ENCODE assay signal across 26 cellular contexts in genomic region chr21:19011448-19011847, GRCh38.
"Had no signal": no experiment of that assay in that cellular context is flagged by ENCODE, and none has a peak within 500 bp of the region (broad histone marks: within the 10 kb centered on the region; RNA-seq: fewer than 3 reads in every experiment).

No MANE protein-coding gene starts in this region.

- H3K4me3 ChIP-seq: SK-N-MC had no signal

- H3K4me1 Mint-ChIP-seq: activated B cell treated with CpG ODN at 0.5 μM for 24 hours; activated CD4-positive, alpha-beta T cell treated with anti-CD3 and anti-CD28 coated beads, Interleukin-2, amount 10 ng/mL, durations not matched to agents 24 days and 14 days; activated CD8-positive, alpha-beta memory T cell treated with anti-CD3 and anti-CD28 coated beads, Interleukin-2, amount 10 ng/mL, durations not matched to agents 7 days and 5 days; T-cell had no signal

- H3K36me3 ChIP-seq: brain microvascular endothelial cell had no signal

- DNase-seq: activated B cell treated with CpG ODN at 0.5 μM for 24 hours; activated CD4-positive, alpha-beta T cell treated with anti-CD3 and anti-CD28 coated beads for 1 hour; activated CD4-positive, alpha-beta T cell treated with anti-CD3 and anti-CD28 coated beads, Interleukin-2, amount 10 ng/mL, durations not matched to agents 24 days and 14 days; activated CD4-positive, alpha-beta T cell treated with anti-CD3 and anti-CD28 coated beads, Interleukin-2, amount 50 U/mL, for 48 hours; activated CD8-positive, alpha-beta memory T cell treated with anti-CD3 and anti-CD28 coated beads, Interleukin-2, amount 10 ng/mL, durations not matched to agents 7 days and 5 days; activated effector memory CD4-positive, alpha-beta T cell treated with Interleukin-2 at 50 U/mL for 16 hours; activated naive CD4-positive, alpha-beta T cell treated with Interleukin-2 at 50 U/mL for 16 hours; activated T-cell treated with anti-CD3 and anti-CD28 coated beads, Interleukin-2, amount 50 U/mL, for 24 hours; brain microvascular endothelial cell; caudate nucleus; IMR-90; Kasumi-1; KBM-7; MV-4-11; NCI-H146; NCI-H1930; NCI-H2171 treated with DMSO at 0.1 percent for 48 hours; NCI-H226; NCI-H510A treated with DMSO at 0.1 percent for 48 hours; PC-3; T-cell; T-helper 2 cell; T1000 had no signal

- H3K36me3 Mint-ChIP-seq: activated CD8-positive, alpha-beta memory T cell treated with anti-CD3 and anti-CD28 coated beads, Interleukin-2, amount 10 ng/mL, durations not matched to agents 7 days and 5 days; activated naive CD8-positive, alpha-beta T cell; T-cell had no signal

- ATAC-seq: activated CD8-positive, alpha-beta memory T cell treated with anti-CD3 and anti-CD28 coated beads, Interleukin-2, amount 10 ng/mL, durations not matched to agents 7 days and 5 days; PC-3; T-cell had no signal

- H3K4me3 Mint-ChIP-seq: activated B cell treated with CpG ODN at 0.5 μM for 24 hours; activated CD4-positive, alpha-beta T cell treated with anti-CD3 and anti-CD28 coated beads, Interleukin-2, amount 10 ng/mL, durations not matched to agents 24 days and 14 days; activated CD8-positive, alpha-beta memory T cell treated with anti-CD3 and anti-CD28 coated beads, Interleukin-2, amount 10 ng/mL, durations not matched to agents 7 days and 5 days; activated naive CD8-positive, alpha-beta T cell; activated T-cell treated with anti-CD3 and anti-CD28 coated beads, Interleukin-2, amount 50 U/mL, for 24 hours; activated T-helper 1 cell treated with anti-CD3 and anti-CD28 coated beads, Interleukin-12 subunit alpha, Interleukin-12 subunit beta, Interleukin-2, Interleukin-4 antibody, amounts not matched to agents 30 ng/mL and 10 ng/mL and 1 ng/mL, durations not matched to agents 14 hours and 24 hours and 36 hours; T-cell had no signal

- H3K27ac ChIP-seq: brain microvascular endothelial cell, SK-N-MC had no signal

- H3K27ac Mint-ChIP-seq: activated B cell treated with CpG ODN at 0.5 μM for 24 hours; activated CD4-positive, alpha-beta T cell treated with anti-CD3 and anti-CD28 coated beads, Interleukin-2, amount 10 ng/mL, durations not matched to agents 24 days and 14 days; activated CD8-positive, alpha-beta memory T cell treated with anti-CD3 and anti-CD28 coated beads, Interleukin-2, amount 10 ng/mL, durations not matched to agents 7 days and 5 days; activated naive CD8-positive, alpha-beta T cell; activated T-cell treated with anti-CD3 and anti-CD28 coated beads, Interleukin-2, amount 50 U/mL, for 24 hours; activated T-helper 1 cell treated with anti-CD3 and anti-CD28 coated beads, Interleukin-12 subunit alpha, Interleukin-12 subunit beta, Interleukin-2, Interleukin-4 antibody, amounts not matched to agents 30 ng/mL and 10 ng/mL and 1 ng/mL, durations not matched to agents 14 hours and 24 hours and 36 hours; T-cell had no signal

- H3K27me3 ChIP-seq: brain microvascular endothelial cell had no signal
